1 cellular context compared by ENCODE assay signal in genomic region chr22:43895986-43896645, GRCh38.
TF ChIP-seq lines count a peak whose summit lies in the region.

No MANE protein-coding gene starts in this region.

TF ChIP-seq in K562, 482 proteins besides CTCF, POLR2A, EP300 and RAD21:
- TF ChIP-seq ZNF121 (CRISPR knock-in tag; conservative IDR thresholded peaks at IDR 0.05) (no peak), E2F6 (IDR thresholded peaks at IDR 0.05; ENCODE audit: borderline replicate concordance in 1 of 2, extremely low read depth in 1 of 2, insufficient read depth in 1 of 2, insufficient read length in 1 of 2, low read depth in 1 of 2, low read length in 1 of 2, poor library complexity in 1 of 2, severe bottlenecking in 1 of 2) (peak in 1 of 2 experiments; percentile 25)
